Comparison of ENCODE assay signal across 1 cellular context in genomic region chr11:62599069-62599696, GRCh38.
TF ChIP-seq lines count a peak whose summit lies in the region.

No MANE protein-coding gene starts in this region.

TF ChIP-seq in K562, 482 proteins besides CTCF, POLR2A, EP300 and RAD21 (continued from another document and continues in another):
- TF ChIP-seq DEAF1 (CRISPR knock-in tag; IDR thresholded peaks at IDR 0.05) (no peak), ZNF592 (IDR thresholded peaks at IDR 0.05) (no peak), ZNF124 (CRISPR knock-in tag; IDR thresholded peaks at IDR 0.05) (no peak), ZNF766 (CRISPR knock-in tag; conservative IDR thresholded peaks at IDR 0.05) (peak; percentile 49; the same call in 1 of the 2 replicates), E2F4 (CRISPR knock-in tag; IDR thresholded peaks at IDR 0.05; ENCODE audit: low read depth) (no peak), ZNF165 (CRISPR knock-in tag; IDR thresholded peaks at IDR 0.05; ENCODE audit: borderline replicate concordance) (no peak), NUFIP1 (IDR thresholded peaks at IDR 0.05; ENCODE audit: partially characterized antibody) (no peak), NFXL1 (CRISPR knock-in tag; IDR thresholded peaks at IDR 0.05) (no peak), DACH1 (IDR thresholded peaks at IDR 0.05; ENCODE audit: partially characterized antibody) (no peak), DPF2 (IDR thresholded peaks at IDR 0.05) (peak; percentile 67; the same call in 1 of the 2 replicates), BACH1 (tag; IDR thresholded peaks at IDR 0.05) (no peak), ZNF277 (CRISPR knock-in tag; IDR thresholded peaks at IDR 0.05; ENCODE audit: borderline replicate concordance) (no peak), ZNF24 (IDR thresholded peaks at IDR 0.05) (no peak), ZFP1 (CRISPR knock-in tag; IDR thresholded peaks at IDR 0.05) (no peak), ZNF41 (CRISPR knock-in tag; conservative IDR thresholded peaks at IDR 0.05) (no peak), ZNF398 (CRISPR knock-in tag; IDR thresholded peaks at IDR 0.05) (no peak), ZNF436 (CRISPR knock-in tag; IDR thresholded peaks at IDR 0.05) (no peak), CEBPB (tag; IDR thresholded peaks at IDR 0.05) (no peak), FOXA1 (IDR thresholded peaks at IDR 0.05; ENCODE audit: borderline replicate concordance) (no peak), ZNF589 (CRISPR knock-in tag; IDR thresholded peaks at IDR 0.05; ENCODE audit: low read depth) (no peak), POLR2AphosphoS2 (IDR thresholded peaks at IDR 0.05; ENCODE audit: low read length) (0 out of 2 replicates have a peak, but pooled peaks have one; percentile 73), TEAD2 (tag; IDR thresholded peaks at IDR 0.05) (no peak), POLR3G (IDR thresholded peaks at IDR 0.05; ENCODE audit: extremely low read depth, insufficient read length, insufficient replicate concordance) (no peak), E2F5 (CRISPR knock-in tag; IDR thresholded peaks at IDR 0.05) (no peak), ZNF263 (CRISPR knock-in tag; IDR thresholded peaks at IDR 0.05; ENCODE audit: borderline replicate concordance) (no peak), PHF20 (IDR thresholded peaks at IDR 0.05; ENCODE audit: partially characterized antibody) (no peak), MCM2 (IDR thresholded peaks at IDR 0.05; ENCODE audit: low read depth) (no peak), PTTG1 (tag; IDR thresholded peaks at IDR 0.05; ENCODE audit: low read depth) (no peak), ZNF785 (CRISPR knock-in tag; IDR thresholded peaks at IDR 0.05) (no peak), SIN3B (IDR thresholded peaks at IDR 0.05; ENCODE audit: low read depth) (no peak), ZNF324 (CRISPR knock-in tag; IDR thresholded peaks at IDR 0.05) (no peak), HMGXB4 (CRISPR knock-in tag; IDR thresholded peaks at IDR 0.05) (no peak), MNT (conservative IDR thresholded peaks at IDR 0.05) (peak; percentile 68; a peak in 3 of 4 replicates), RREB1 (CRISPR knock-in tag; IDR thresholded peaks at IDR 0.05) (no peak), TSC22D4 (tag; IDR thresholded peaks at IDR 0.05) (no peak), STAT5A (IDR thresholded peaks at IDR 0.05; ENCODE audit: borderline replicate concordance, low read length) (no peak), ATF7 (IDR thresholded peaks at IDR 0.05) (peak; percentile 86), DNMT1 (IDR thresholded peaks at IDR 0.05) (no peak), MEF2D (tag; conservative IDR thresholded peaks at IDR 0.05; ENCODE audit: low read depth) (no peak), ZNF561 (CRISPR knock-in tag; conservative IDR thresholded peaks at IDR 0.05) (no peak), ZSCAN32 (CRISPR knock-in tag; IDR thresholded peaks at IDR 0.05) (no peak), POLR2H (tag; IDR thresholded peaks at IDR 0.05; ENCODE audit: low read depth) (peak; percentile 59), L3MBTL2 (IDR thresholded peaks at IDR 0.05) (peak; percentile 49), HDAC8 (tag; IDR thresholded peaks at IDR 0.05) (no peak)
